In the genomic region with DNA sequence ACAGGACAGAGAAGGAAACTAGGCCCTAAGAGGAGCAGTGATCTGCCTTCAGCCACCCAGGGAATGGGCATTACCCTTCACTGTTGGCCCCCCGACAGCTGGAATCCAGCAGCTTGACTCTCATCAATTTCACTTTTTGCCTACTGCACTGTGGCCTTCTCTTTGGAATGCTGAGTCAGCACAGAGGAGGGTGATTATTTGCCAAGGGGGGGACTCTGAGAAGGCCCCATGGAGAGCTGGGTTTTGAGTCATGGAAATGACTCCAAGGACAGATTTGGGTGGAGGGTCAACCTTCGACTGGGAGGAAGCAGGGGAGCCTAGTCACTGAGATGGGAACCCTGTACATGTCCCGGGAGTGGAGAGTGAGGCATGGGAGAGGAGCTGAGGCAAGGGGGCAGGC, we compare ENCODE assay signal across 17 cellular contexts. TPM values are rescaled to one million over a fixed set of nuclear protein-coding genes. Genes with fewer than 3 reads are reported as not detected.
DNase-seq lines count a peak whose midpoint lies in the region; ATAC-seq, FAIRE-seq and TF ChIP-seq lines count a peak whose summit lies in the region.
"Had no signal": no experiment of that assay in that cellular context is flagged by ENCODE, and none has a peak within 500 bp of the region (broad histone marks: within the 10 kb centered on the region; RNA-seq: fewer than 3 reads in every experiment).

No MANE protein-coding gene starts in this region.

- no peak for TF ChIP-seq EP300 in K562 (IDR thresholded peaks at IDR 0.05; ENCODE audit: low read length)

- no peaks in the 10 kb centered on the region for H3K27me3 Mint-ChIP-seq in Calu3 (ENCODE audit: unreplicated experiment)

- CTCF ChIA-PET in Calu3 (lab: Charles Lee): no interaction called here
- CTCF ChIA-PET in K562 (lab: Yijun Ruan, JAX; ENCODE audit: low intra/inter-chr PET ratio): no interaction called here

- intact Hi-C loops in Calu3 (cut with micrococcal nuclease; ENCODE audit: unreplicated experiment): no loop called here
- intact Hi-C loops in K562 (cut with micrococcal nuclease): no loop called here
- intact Hi-C loops in pancreas (cut with DNase I): no loop called here

- H3K27ac ChIP-seq in K562 (ENCODE audit: extremely low read depth, low read depth, low read length): no peak overlapping the region
- no peak overlapping the region for H3K27ac ChIP-seq in pancreas

- no peak overlapping the region for H3K9ac ChIP-seq in K562 (ENCODE audit: insufficient read depth in 1 of 2, low read depth in 2 of 2, low read length in 2 of 2)

- H3K27me3 ChIP-seq in MG63 (no peaks in the 10 kb centered on the region), K562 (ENCODE audit: control insufficient read depth in 2 of 2, insufficient read depth in 2 of 2, low read length in 2 of 2) (peaks cover 4 to 26% of the 10 kb centered on the region in 2 experiments; a peak in 3 of 5 replicates), pancreas (no peaks in the 10 kb centered on the region)

- no peaks in the 10 kb centered on the region for H3K79me2 ChIP-seq in K562 (ENCODE audit: control insufficient read depth, insufficient read depth, low read length)

- H4K20me1 ChIP-seq in K562 (replicated peaks; ENCODE audit: control insufficient read depth, insufficient read depth, low read length): no peaks in the 10 kb centered on the region

- H2AFZ ChIP-seq in K562 (ENCODE audit: low read depth, low read length): no peak overlapping the region

- H3K9me3 Mint-ChIP-seq in Calu3 (ENCODE audit: low read depth, unreplicated experiment): peaks cover 8% of the 10 kb centered on the region

- TF ChIP-seq RAD21 in K562 (CRISPR knock-in tag; conservative IDR thresholded peaks at IDR 0.05 in 1 of 2, IDR thresholded peaks at IDR 0.05 in 1 of 2): no peak

- H3K36me3 Mint-ChIP-seq in Calu3 (ENCODE audit: insufficient read depth, unreplicated experiment): peaks cover 4% of the 10 kb centered on the region
- H3K36me3 Mint-ChIP-seq: CD14-positive monocyte had no signal

- FAIRE-seq in K562 (lab: Jason Lieb, UNC) (no peak), pancreas (lab: Jason Lieb, UNC) (no peak)
- FAIRE-seq: HTR-8/SVneo had no signal

- no peak overlapping the region for H3K4me2 ChIP-seq in K562 (ENCODE audit: insufficient read depth, low read length)

- POLR2A ChIA-PET in K562 (lab: Yijun Ruan, JAX): interaction anchor here (0.8 to 1.1 kb wide), 2 partner anchors 41 to 46 kb away, joined by 3 read pairs; no protein-coding TSS in a partner anchor

- H3K4me1 ChIP-seq in K562 (replicated peaks in 1 of 2; ENCODE audit: control insufficient read depth in 2 of 2, insufficient read depth in 2 of 2, low read length in 2 of 2) (peaks cover 0 to 4% of the 10 kb centered on the region in 2 experiments; a peak in 1 of 5 replicates), pancreas (peaks cover 0 to 10% (median 6%) of the 10 kb centered on the region in 3 donors)

- ATAC-seq in K562 (no peak), pancreas (no peak), HG03045 (IDR thresholded peaks at IDR 0.05; ENCODE audit: unreplicated experiment) (no peak)

- DNase-seq in Calu3 (no peak), MG63 (peak; percentile 85), K562 (ENCODE audit: extremely low read depth in 1 of 4, low spot score in 3 of 4) (no peak), kidney tubule cell (ENCODE audit: low spot score) (peak; percentile 71), foreskin melanocyte (no peak), pancreas (no peak)
- DNase-seq: DMS153, H7, NCI-H1436, NCI-H2029 treated with DMSO at 0.1 percent for 48 hours, NCI-H2171 treated with DMSO at 0.1 percent for 48 hours, NCI-H510A, NCI-H774 had no signal

- peaks cover 55% of the 10 kb centered on the region for H3K4me1 Mint-ChIP-seq in Calu3 (ENCODE audit: low read depth, unreplicated experiment)

- H3K36me3 ChIP-seq in MG63: no peaks in the 10 kb centered on the region
- H3K36me3 ChIP-seq in K562 (ENCODE audit: control insufficient read depth, insufficient read depth, low read length): no peaks in the 10 kb centered on the region
- H3K36me3 ChIP-seq in pancreas: no peaks in the 10 kb centered on the region

- no peak for TF ChIP-seq POLR2A in K562 (conservative IDR thresholded peaks at IDR 0.05)

- H3K9me3 ChIP-seq in MG63 (peaks cover 28% of the 10 kb centered on the region), K562 (replicated peaks; ENCODE audit: control insufficient read depth, insufficient read depth, low read depth, low read length) (peaks cover 2% of the 10 kb centered on the region; the same call in 1 of the 2 replicates), pancreas (no peaks in the 10 kb centered on the region)

- no peak overlapping the region for H3K4me3 ChIP-seq in MG63
- no peak overlapping the region for H3K4me3 ChIP-seq in K562
- H3K4me3 ChIP-seq in pancreas: no peak overlapping the region

- TF ChIP-seq CTCF in Calu3 (IDR thresholded peaks at IDR 0.05; ENCODE audit: unreplicated experiment) (no peak), K562 (IDR thresholded peaks at IDR 0.05 in 2 of 3, conservative IDR thresholded peaks at IDR 0.05 in 1 of 3; ENCODE audit: insufficient read depth in 2 of 3, low read depth in 1 of 3, low read length in 3 of 3) (no peak), pancreas (IDR thresholded peaks at IDR 0.05) (no peak)

- H3K4me3 Mint-ChIP-seq in Calu3 (ENCODE audit: low read depth, unreplicated experiment): no peak overlapping the region
- H3K4me3 Mint-ChIP-seq: CD14-positive monocyte had no signal

- in situ Hi-C loops in K562 (cut with MboI): no loop called here

- BruUV-seq in Calu3 (replicated peaks; lab: Mats Ljungman, UMichigan) (no TSS peak), K562 (replicated peaks; lab: Mats Ljungman, UMichigan) (no TSS peak)

- 26% methylated on average over 3 of the region's 3 CpGs for whole genome bisulfite sequencing in K562 (ENCODE audit: insufficient coverage, low coverage, missing lambda C conversion rate)
- 82 to 95% methylated on average over 3 of the region's 3 CpGs for WGBS in pancreas, 2 donors

- H3K27ac Mint-ChIP-seq in Calu3 (ENCODE audit: unreplicated experiment): peak overlapping the region; percentile 6
- H3K27ac Mint-ChIP-seq: CD14-positive monocyte had no signal

- no peaks in the 10 kb centered on the region for H3K9me1 ChIP-seq in K562 (ENCODE audit: control insufficient read depth, insufficient read depth, low read length)

TF ChIP-seq in K562, 482 proteins besides CTCF, POLR2A, EP300 and RAD21 (continues in another document):
- TF ChIP-seq KDM5B (IDR thresholded peaks at IDR 0.05; ENCODE audit: insufficient replicate concordance, low read depth, low read length): no peak
- TF ChIP-seq RNF2 (IDR thresholded peaks at IDR 0.05): no peak
- TF ChIP-seq NFATC3 (IDR thresholded peaks at IDR 0.05): no peak
- TF ChIP-seq NR2C1 (IDR thresholded peaks at IDR 0.05): no peak
- TF ChIP-seq NR2C1 (tag; IDR thresholded peaks at IDR 0.05): no peak
- TF ChIP-seq ZNF316 (IDR thresholded peaks at IDR 0.05): peak; percentile 95
- no peak for TF ChIP-seq NCOA4 (IDR thresholded peaks at IDR 0.05; ENCODE audit: partially characterized antibody)
- no peak for TF ChIP-seq RBM22 (IDR thresholded peaks at IDR 0.05; ENCODE audit: low read depth, low read length, poor library complexity, severe bottlenecking)
- no peak for TF ChIP-seq BRD4 (IDR thresholded peaks at IDR 0.05)
- peak; percentile 93 for TF ChIP-seq MAFG (tag; conservative IDR thresholded peaks at IDR 0.05)

RNA-seq across cellular contexts. Expression of a gene that starts 38.1 kb away (rescaled TPM):
- total RNA-seq in Calu3 (2022) (not detected in 2 replicates), K562 (2014; rRNA removed) (not detected in 2 replicates), K562 (2014; rRNA removed; fragmentation: Illumina TruSeq; extraction: Trizol) (not detected in 2 replicates), K562 (2015; rRNA removed; fragmentation: Illumina TruSeq; extraction: Trizol) (not detected in 2 replicates), K562 (2021) (not detected in 2 replicates), pancreas (not detected)
- not detected in 2 replicates for total RNA-seq in MG63 (2014; rRNA removed; shearing (Covaris generic); ENCODE audit: low replicate concordance)
- total RNA-seq in K562 (2011; cell fraction: chromatin; rRNA removed; ENCODE audit: low replicate concordance): not detected in 2 replicates
- not detected in 2 replicates for total RNA-seq in K562 (2011; cell fraction: nucleolus; rRNA removed)
- not detected in 2 replicates for total RNA-seq in K562 (2011; cell fraction: nucleoplasm; rRNA removed)
- polyA plus RNA-seq in K562 (2011; rRNA removed) (not detected in 2 replicates), K562 (2014; fragmentation: Illumina TruSeq; extraction: Trizol) (not detected in 2 replicates), K562 (2014; fragmentation: Nextera tagmentation; extraction: Ambion mirVana) (not detected), K562 (2014; rRNA removed) (not detected in 2 replicates), pancreas (not detected)
- polyA plus RNA-seq in K562 (2011; cell fraction: cytosol; rRNA removed): not detected in 2 replicates
- not detected in 2 replicates for polyA plus RNA-seq in K562 (2011; cell fraction: nucleus; rRNA removed)
- not detected in 2 replicates for polyA plus RNA-seq in K562 (2012)
- not detected in 2 replicates for polyA minus RNA-seq in K562 (2011; rRNA and poly(A)+ RNA removed)
- polyA minus RNA-seq in K562 (2011; cell fraction: cytosol; rRNA and poly(A)+ RNA removed): not detected in 2 replicates
- not detected in 2 replicates for polyA minus RNA-seq in K562 (2011; cell fraction: nucleus; rRNA and poly(A)+ RNA removed)
- total RNA-seq: A673, H7 had no signal
- polyA plus RNA-seq: CD14-positive monocyte had no signal

RNA-seq across cellular contexts. Expression of a gene that starts 38.3 kb away (rescaled TPM):
- total RNA-seq in Calu3 (2022): 46.2 and 53.5 TPM in 2 replicates
- total RNA-seq in MG63 (2014; rRNA removed; shearing (Covaris generic); ENCODE audit: low replicate concordance): 139 and 207 TPM in 2 replicates
- 261 and 278 TPM in 2 replicates for total RNA-seq in K562 (2011; cell fraction: chromatin; rRNA removed; ENCODE audit: low replicate concordance)
- total RNA-seq in K562 (2011; cell fraction: nucleolus; rRNA removed): 132 and 152 TPM in 2 replicates
- 219 and 247 TPM in 2 replicates for total RNA-seq in K562 (2011; cell fraction: nucleoplasm; rRNA removed)
- total RNA-seq in K562 (2014; rRNA removed): 25.1 and 33.4 TPM in 2 replicates
- total RNA-seq in K562 (2014; rRNA removed; fragmentation: Illumina TruSeq; extraction: Trizol): 27.8 and 32.6 TPM in 2 replicates
- total RNA-seq in K562 (2015; rRNA removed; fragmentation: Illumina TruSeq; extraction: Trizol): 25.3 and 27.8 TPM in 2 replicates
- 37.6 and 39.9 TPM in 2 replicates for total RNA-seq in K562 (2021)
- polyA plus RNA-seq in K562 (2011; rRNA removed): 84.0 and 96.3 TPM in 2 replicates
- polyA plus RNA-seq in K562 (2011; cell fraction: cytosol; rRNA removed): 38.4 and 54.3 TPM in 2 replicates
- polyA plus RNA-seq in K562 (2011; cell fraction: nucleus; rRNA removed): 117 and 127 TPM in 2 replicates
- polyA plus RNA-seq in K562 (2012): 22.4 and 25.9 TPM in 2 replicates
- polyA plus RNA-seq in K562 (2014; fragmentation: Illumina TruSeq; extraction: Trizol): 30.1 and 32.5 TPM in 2 replicates
- 10 to 100 TPM in 1 of 2 experiments, 1 to 10 TPM in 1; 9.2 to 12.7 TPM for polyA plus RNA-seq in K562 (2014; fragmentation: Nextera tagmentation; extraction: Ambion mirVana)
- polyA plus RNA-seq in K562 (2014; rRNA removed): 36.0 and 36.4 TPM in 2 replicates
- 66.6 and 83.7 TPM in 2 replicates for polyA minus RNA-seq in K562 (2011; rRNA and poly(A)+ RNA removed)
- 35.4 and 38.8 TPM in 2 replicates for polyA minus RNA-seq in K562 (2011; cell fraction: cytosol; rRNA and poly(A)+ RNA removed)
- polyA minus RNA-seq in K562 (2011; cell fraction: nucleus; rRNA and poly(A)+ RNA removed): 79.0 and 128 TPM in 2 replicates
- 10 to 100 TPM in 3 of 6 donors, 1 to 10 TPM in 3; 7.4 to 16.5 (median 10.0) TPM for total RNA-seq in pancreas
- polyA plus RNA-seq in pancreas: 1 to 10 TPM; 7.7 to 10.0 TPM

Comparison
In these comparisons a context has a peak if more than half of its experiments do, and no peak if none do; other contexts are left out.
1. DNase-seq: peak in MG63 (single experiment) and kidney tubule cell (single experiment); none in Calu3 (single experiment), K562 (0 of 4), foreskin melanocyte (single experiment) and pancreas (0 of 6).